Comparison of ENCODE assay signal across 8 cellular contexts in the genomic region with DNA sequence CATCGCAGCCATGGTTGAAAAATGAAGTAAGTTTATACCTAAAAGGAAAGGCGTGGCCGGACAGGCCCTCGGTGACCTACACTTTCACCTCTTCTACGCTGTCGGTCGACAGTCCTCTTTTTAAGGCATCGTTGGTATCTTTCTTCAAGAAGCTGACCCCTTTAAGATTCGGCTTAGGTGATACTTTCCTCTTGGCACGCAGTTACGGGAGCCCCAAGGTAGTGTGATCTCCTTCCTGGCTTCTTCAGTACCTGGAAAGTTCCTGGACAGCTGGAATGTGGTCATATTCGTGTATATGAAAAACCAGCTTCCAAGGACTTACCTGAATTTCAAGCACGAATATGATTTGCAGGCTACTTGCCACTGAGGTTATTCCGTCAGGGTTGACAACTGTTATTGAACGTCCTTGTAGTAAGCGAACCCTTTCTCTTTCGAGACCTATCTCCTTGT. TPM values are rescaled to one million over a fixed set of nuclear protein-coding genes. Genes with fewer than 3 reads are reported as not detected.
DNase-seq lines count a peak whose midpoint lies in the region; ATAC-seq and TF ChIP-seq lines count a peak whose summit lies in the region.

No MANE protein-coding gene starts in this region.

- H3K9me3 Mint-ChIP-seq in activated naive CD4-positive, alpha-beta T cell treated with anti-CD3 and anti-CD28 coated beads for 36 hours, result no peaks in the 10 kb centered on the region
- no peaks in the 10 kb centered on the region for H3K9me3 Mint-ChIP-seq in activated naive CD8-positive, alpha-beta T cell treated with anti-CD3 and anti-CD28 coated beads, Interleukin-2, amount 10 ng/mL, durations not matched to agents 7 days and 5 days
- H3K9me3 Mint-ChIP-seq in type B pancreatic cell, result no peaks in the 10 kb centered on the region

- H3K27me3 Mint-ChIP-seq in activated naive CD4-positive, alpha-beta T cell treated with anti-CD3 and anti-CD28 coated beads for 36 hours (ENCODE audit: low read depth), result no peaks in the 10 kb centered on the region
- H3K27me3 Mint-ChIP-seq in activated naive CD8-positive, alpha-beta T cell treated with anti-CD3 and anti-CD28 coated beads, Interleukin-2, amount 10 ng/mL, durations not matched to agents 7 days and 5 days, result no peaks in the 10 kb centered on the region
- no peaks in the 10 kb centered on the region for H3K27me3 Mint-ChIP-seq in type B pancreatic cell

- peak overlapping the region; percentile 85 for H3K4me3 Mint-ChIP-seq in activated naive CD4-positive, alpha-beta T cell treated with anti-CD3 and anti-CD28 coated beads for 36 hours
- H3K4me3 Mint-ChIP-seq in activated naive CD8-positive, alpha-beta T cell treated with anti-CD3 and anti-CD28 coated beads, Interleukin-2, amount 10 ng/mL, durations not matched to agents 7 days and 5 days, result peak overlapping the region; percentile 89
- peak overlapping the region; percentile 92 for H3K4me3 Mint-ChIP-seq in type B pancreatic cell

- TF ChIP-seq CTCF in lung (IDR thresholded peaks at IDR 0.05; ENCODE audit: control extremely low read depth, extremely low read depth), result no peak
- no peak for TF ChIP-seq CTCF in type B pancreatic cell (conservative IDR thresholded peaks at IDR 0.05)

- peak overlapping the region; percentile 92 for H3K27ac Mint-ChIP-seq in activated naive CD4-positive, alpha-beta T cell treated with anti-CD3 and anti-CD28 coated beads for 36 hours
- H3K27ac Mint-ChIP-seq in activated naive CD8-positive, alpha-beta T cell treated with anti-CD3 and anti-CD28 coated beads, Interleukin-2, amount 10 ng/mL, durations not matched to agents 7 days and 5 days, result peak overlapping the region; percentile 83
- peak overlapping the region; percentile 91 for H3K27ac Mint-ChIP-seq in type B pancreatic cell

- intact Hi-C loops in activated naive CD4-positive, alpha-beta T cell treated with anti-CD3 and anti-CD28 coated beads for 36 hours (cut with micrococcal nuclease), result loop anchor here (1.0 to 5.0 kb wide), 12 partner anchors 13 to 1629 kb away; a partner anchor contains a TSS

- peaks cover 0 to 24% of the 10 kb centered on the region in 2 donors for H3K4me1 ChIP-seq in lung (ENCODE audit: control insufficient read depth in 2 of 2, insufficient read depth in 2 of 2, low read length in 2 of 2)

- H3K27ac ChIP-seq in lung (ENCODE audit: low read depth in 1 of 2, low read length in 1 of 2), result peak overlapping the region; percentile 92 to 94

- CTCF ChIA-PET in activated naive CD4-positive, alpha-beta T cell treated with anti-CD3 and anti-CD28 coated beads for 36 hours (lab: Charles Lee), result interaction anchor here (0.9 to 2.6 kb wide), 4 partner anchors 41 to 55 kb away, joined by 3 to 7 read pairs (median 3); no protein-coding TSS in a partner anchor

- no peaks in the 10 kb centered on the region for H3K36me3 ChIP-seq in lung (ENCODE audit: control insufficient read depth in 2 of 2, insufficient read depth in 2 of 2, low read length in 2 of 2)

- 88 to 90% methylated on average over 17 of the region's 17 CpGs for WGBS in lung, 2 donors

- no peak overlapping the region for H3K4me3 ChIP-seq in lung

- POLR2A ChIA-PET in activated naive CD8-positive, alpha-beta T cell treated with anti-CD3 and anti-CD28 coated beads, Interleukin-2, amount 10 ng/mL, durations not matched to agents 7 days and 5 days (lab: Charles Lee), result interaction anchor here (0.9 to 6.4 kb wide), 3 partner anchors 13 to 40 kb away, joined by 4 to 98 read pairs (median 18); no protein-coding TSS in a partner anchor

- H3K36me3 Mint-ChIP-seq in activated naive CD4-positive, alpha-beta T cell treated with anti-CD3 and anti-CD28 coated beads for 36 hours (ENCODE audit: low read depth), result peaks cover 4% of the 10 kb centered on the region
- peaks cover 14% of the 10 kb centered on the region for H3K36me3 Mint-ChIP-seq in activated naive CD8-positive, alpha-beta T cell treated with anti-CD3 and anti-CD28 coated beads, Interleukin-2, amount 10 ng/mL, durations not matched to agents 7 days and 5 days
- peaks cover 11% of the 10 kb centered on the region for H3K36me3 Mint-ChIP-seq in type B pancreatic cell

- H3K4me1 Mint-ChIP-seq in activated naive CD4-positive, alpha-beta T cell treated with anti-CD3 and anti-CD28 coated beads for 36 hours (ENCODE audit: low read depth), result peaks cover 75% of the 10 kb centered on the region
- peaks cover 41% of the 10 kb centered on the region for H3K4me1 Mint-ChIP-seq in activated naive CD8-positive, alpha-beta T cell treated with anti-CD3 and anti-CD28 coated beads, Interleukin-2, amount 10 ng/mL, durations not matched to agents 7 days and 5 days
- H3K4me1 Mint-ChIP-seq in type B pancreatic cell (ENCODE audit: unreplicated experiment), result peaks cover 21% of the 10 kb centered on the region

- DNase-seq in activated naive CD4-positive, alpha-beta T cell treated with anti-CD3 and anti-CD28 coated beads for 36 hours, result no peak
- DNase-seq in activated naive CD4-positive, alpha-beta T cell treated with anti-CD3 and anti-CD28 coated beads, Interleukin-2, amount 50 U/mL, for 16 hours, result no peak
- no peak for DNase-seq in activated naive CD8-positive, alpha-beta T cell treated with anti-CD3 and anti-CD28 coated beads, Interleukin-2, amount 10 ng/mL, durations not matched to agents 7 days and 5 days
- no peak for DNase-seq in lung (ENCODE audit: low spot score)
- no peak for DNase-seq in type B pancreatic cell (ENCODE audit: extremely low spot score, unreplicated experiment)

- ATAC-seq in activated naive CD8-positive, alpha-beta T cell treated with anti-CD3 and anti-CD28 coated beads, Interleukin-2, amount 10 ng/mL, durations not matched to agents 7 days and 5 days (ENCODE audit: low read depth), result no peak
- no peak for ATAC-seq in lung (ENCODE audit: insufficient read depth, low FRiP score)
- ATAC-seq in HG02678 (IDR thresholded peaks at IDR 0.05; ENCODE audit: unreplicated experiment), result no peak
- no peak for ATAC-seq in GM21447 (IDR thresholded peaks at IDR 0.05; ENCODE audit: unreplicated experiment)
- no peak for ATAC-seq in GM18868 (IDR thresholded peaks at IDR 0.05; ENCODE audit: unreplicated experiment)

- H3K9me3 ChIP-seq in lung (ENCODE audit: control insufficient read depth in 2 of 2, insufficient read depth in 1 of 2, low read length in 1 of 2), result no peaks in the 10 kb centered on the region

- H3K27me3 ChIP-seq in lung (ENCODE audit: control insufficient read depth, insufficient read depth), result no peaks in the 10 kb centered on the region

RNA-seq across cellular contexts. Expression of a gene that starts 0.9 kb away (rescaled TPM):
- total RNA-seq in activated naive CD4-positive, alpha-beta T cell treated with anti-CD3 and anti-CD28 coated beads for 36 hours, result 10 to 100 TPM; 24.7 to 26.6 TPM
- total RNA-seq in activated naive CD8-positive, alpha-beta T cell treated with anti-CD3 and anti-CD28 coated beads, Interleukin-2, amount 10 ng/mL, durations not matched to agents 7 days and 5 days, result 10 to 100 TPM; 52.2 to 56.5 TPM
- 100 to 1,000 TPM in 1 of 2 donors, 10 to 100 TPM in 1; 71.6 to 114 TPM for total RNA-seq in lung
- polyA plus RNA-seq in lung, result 10 to 100 TPM; 52.7 to 65.2 TPM
- total RNA-seq in type B pancreatic cell (ENCODE audit: low replicate concordance), result 59.0 and 83.6 TPM in 2 replicates
